In genomic region chr12:93060071-93060665, GRCh38 we compare ENCODE assay signal across 11 cellular contexts.
DNase-seq lines count a peak whose midpoint lies in the region; ATAC-seq and TF ChIP-seq lines count a peak whose summit lies in the region.
"Had no signal": no experiment of that assay in that cellular context is flagged by ENCODE, and none has a peak within 500 bp of the region (broad histone marks: within the 10 kb centered on the region; RNA-seq: fewer than 3 reads in every experiment).

No MANE protein-coding gene starts in this region.

- no peak overlapping the region for H3K4me3 Mint-ChIP-seq in T-cell
- H3K4me3 Mint-ChIP-seq: T-helper 1 cell treated with Interleukin-12 subunit alpha and Interleukin-12 subunit beta and Interleukin-4 antibody, amounts not matched to agents 30 μg/mL and 1 μg/mL, for 36 hours had no signal

- no peak for DNase-seq in dorsolateral prefrontal cortex
- no peak for DNase-seq in SW480 (ENCODE audit: low spot score)
- DNase-seq in T-cell: no peak
- no peak for DNase-seq in activated naive CD4-positive, alpha-beta T cell treated with Interleukin-2 at 50 U/mL for 16 hours
- no peak for DNase-seq in midbrain (lab: John Stamatoyannopoulos, UW)
- DNase-seq: KBM-7 had no signal

- CTCF ChIA-PET in T-cell (lab: Charles Lee): no interaction called here

- TF ChIP-seq CTCF in dorsolateral prefrontal cortex (IDR thresholded peaks at IDR 0.05 in 54 of 56, conservative IDR thresholded peaks at IDR 0.05 in 2 of 56; ENCODE audit: low read depth in 1 of 56, partially characterized antibody in 56 of 56): no peak

- no peaks in the 10 kb centered on the region for H3K36me3 Mint-ChIP-seq in T-cell

- H3K27ac Mint-ChIP-seq in T-cell: no peak overlapping the region
- H3K27ac Mint-ChIP-seq: T-helper 1 cell treated with Interleukin-12 subunit alpha and Interleukin-12 subunit beta and Interleukin-4 antibody, amounts not matched to agents 30 μg/mL and 1 μg/mL, for 36 hours had no signal

- H3K4me3 ChIP-seq in dorsolateral prefrontal cortex: no peak overlapping the region
- H3K4me3 ChIP-seq: thoracic aorta had no signal

- H3K4me1 Mint-ChIP-seq in T-cell: no peaks in the 10 kb centered on the region

- intact Hi-C loops in dorsolateral prefrontal cortex (cut with DNase I): loop anchor here in 1 of 2 donors (5.0 kb wide), 1 partner anchor 287 kb away; no protein-coding TSS in a partner anchor

- POLR2A ChIA-PET in T-cell (lab: Charles Lee): no interaction called here

- peak overlapping the region in 49 of 59 donors; percentile 5 to 82 (median 56) for H3K27ac ChIP-seq in dorsolateral prefrontal cortex

- H3K27me3 Mint-ChIP-seq in T-cell: peaks cover 20 to 35% of the 10 kb centered on the region in 2 donors

- H3K27me3 ChIP-seq in dorsolateral prefrontal cortex: peaks cover 0 to 17% (median 0%) of the 10 kb centered on the region in 45 donors

- no peaks in the 10 kb centered on the region for H3K9me3 Mint-ChIP-seq in T-cell
- H3K9me3 Mint-ChIP-seq: T-helper 1 cell treated with Interleukin-12 subunit alpha and Interleukin-12 subunit beta and Interleukin-4 antibody, amounts not matched to agents 30 μg/mL and 1 μg/mL, for 36 hours had no signal

- peak; percentile 97 for ATAC-seq in GM18508 (IDR thresholded peaks at IDR 0.05; ENCODE audit: insufficient read depth, unreplicated experiment)
- peak; percentile 98 for ATAC-seq in GM21390 (IDR thresholded peaks at IDR 0.05; ENCODE audit: unreplicated experiment)
- peak; percentile 97 for ATAC-seq in HG03280 (IDR thresholded peaks at IDR 0.05; ENCODE audit: unreplicated experiment)
- ATAC-seq in T-cell (replicated peaks in 1 of 4): no peak

Comparison
In these comparisons a context has a peak if more than half of its experiments do, and no peak if none do; other contexts are left out.
1. ATAC-seq: peak in GM18508 (single experiment), GM21390 (single experiment) and HG03280 (single experiment); none in T-cell (0 of 4).